Comparison of ENCODE assay signal across 8 cellular contexts in the genomic region with DNA sequence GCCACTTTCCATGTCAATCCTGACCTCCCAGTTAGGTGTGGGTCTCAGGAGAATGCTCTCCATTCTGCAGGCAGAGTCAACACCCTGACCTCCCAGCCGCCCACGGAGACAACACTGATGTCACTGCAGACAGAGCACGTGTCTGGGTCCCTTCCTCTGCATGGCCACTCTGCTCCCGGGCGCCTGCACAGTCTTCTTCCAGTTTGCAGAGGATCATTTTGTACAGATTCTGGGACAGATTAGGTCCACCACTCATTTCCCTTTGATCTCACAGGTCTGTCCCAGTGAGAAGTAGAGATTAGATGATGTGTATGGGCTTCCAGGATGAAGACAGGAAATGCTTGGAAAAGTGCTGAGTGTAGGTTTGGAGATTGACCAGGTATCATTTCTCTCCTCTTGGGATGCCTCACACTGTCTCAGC. TPM values are rescaled to one million over a fixed set of nuclear protein-coding genes. Genes with fewer than 3 reads are reported as not detected.
DNase-seq lines count a peak whose midpoint lies in the region; ATAC-seq and TF ChIP-seq lines count a peak whose summit lies in the region.

No MANE protein-coding gene starts in this region.

- DNase-seq in CD1c-positive myeloid dendritic cell (ENCODE audit: extremely low spot score) (peak; percentile 54), RWPE2 (ENCODE audit: low spot score) (no peak), omental fat pad (ENCODE audit: low spot score) (no peak), NOMO-1 (lab: John Stamatoyannopoulos, UW; ENCODE audit: unreplicated experiment in 2 of 2) (no peak), LoVo (ENCODE audit: low spot score) (no peak), activated gamma-delta T cell (lab: John Stamatoyannopoulos, UW) (no peak)

- H3K27ac ChIP-seq in RWPE2 (ENCODE audit: poor library complexity, severe bottlenecking) (peak overlapping the region; percentile 8), gastroesophageal sphincter (peak overlapping the region; percentile 9 to 80 (median 71))

- no peak for TF ChIP-seq EP300 in gastroesophageal sphincter (IDR thresholded peaks at IDR 0.05)

- H3K27me3 ChIP-seq in RWPE2 (ENCODE audit: insufficient read depth, poor library complexity, severe bottlenecking) (no peaks in the 10 kb centered on the region), gastroesophageal sphincter (no peaks in the 10 kb centered on the region)

- TF ChIP-seq CTCF in RWPE2 (IDR thresholded peaks at IDR 0.05; ENCODE audit: poor library complexity, severe bottlenecking) (no peak), gastroesophageal sphincter (IDR thresholded peaks at IDR 0.05) (no peak), omental fat pad (IDR thresholded peaks at IDR 0.05) (no peak)

- H3K4me3 ChIP-seq in RWPE2 (ENCODE audit: severe bottlenecking) (no peak overlapping the region), gastroesophageal sphincter (no peak overlapping the region)

- 30 to 34% methylated on average over 2 to 4 of the region's 5 CpGs for WGBS in gastroesophageal sphincter (ENCODE audit: low coverage in 1 of 2), 2 donors

- H3K9me3 ChIP-seq in RWPE2 (ENCODE audit: severe bottlenecking), result no peaks in the 10 kb centered on the region
- no peaks in the 10 kb centered on the region for H3K9me3 ChIP-seq in gastroesophageal sphincter

- no peaks in the 10 kb centered on the region for H3K36me3 ChIP-seq in RWPE2 (ENCODE audit: low read depth)
- no peaks in the 10 kb centered on the region for H3K36me3 ChIP-seq in gastroesophageal sphincter

- ATAC-seq in RWPE2 (ENCODE audit: low read depth) (peak; percentile 54), gastroesophageal sphincter (peak; percentile 35), omental fat pad (ENCODE audit: low FRiP score) (peak; percentile 60), GM19467 (IDR thresholded peaks at IDR 0.05; ENCODE audit: unreplicated experiment) (no peak)

- TF ChIP-seq POLR2A in gastroesophageal sphincter (IDR thresholded peaks at IDR 0.05), result no peak

- H3K4me1 ChIP-seq in RWPE2 (ENCODE audit: insufficient read depth, poor library complexity, severe bottlenecking) (peaks cover 12% of the 10 kb centered on the region), gastroesophageal sphincter (peaks cover 5 to 31% (median 15%) of the 10 kb centered on the region in 3 donors)

RNA-seq across cellular contexts. Expression of a gene that starts 8.1 kb away (rescaled TPM):
- under 1 TPM in 1 of 4 donors, not detected in 3; 0.46 TPM for total RNA-seq in gastroesophageal sphincter
- total RNA-seq in omental fat pad, result not detected

RNA-seq across cellular contexts. Expression of a gene that starts 15.7 kb away (rescaled TPM):
- total RNA-seq in gastroesophageal sphincter (10 to 100 TPM in 2 of 4 donors, 1 to 10 TPM in 2; 6.9 to 26.9 (median 10.3) TPM), omental fat pad (1 to 10 TPM; 1.7 to 8.7 (median 2.1) TPM)

RNA-seq across cellular contexts. Expression of a gene that starts 49.3 kb away (rescaled TPM):
- 10 to 100 TPM in 2 of 4 donors, 1 to 10 TPM in 2; 5.7 to 18.6 (median 9.1) TPM for total RNA-seq in gastroesophageal sphincter
- total RNA-seq in omental fat pad, result 1 to 10 TPM; 1.6 to 2.6 (median 1.9) TPM
